Comparison of ENCODE assay signal across 8 cellular contexts in the genomic region with DNA sequence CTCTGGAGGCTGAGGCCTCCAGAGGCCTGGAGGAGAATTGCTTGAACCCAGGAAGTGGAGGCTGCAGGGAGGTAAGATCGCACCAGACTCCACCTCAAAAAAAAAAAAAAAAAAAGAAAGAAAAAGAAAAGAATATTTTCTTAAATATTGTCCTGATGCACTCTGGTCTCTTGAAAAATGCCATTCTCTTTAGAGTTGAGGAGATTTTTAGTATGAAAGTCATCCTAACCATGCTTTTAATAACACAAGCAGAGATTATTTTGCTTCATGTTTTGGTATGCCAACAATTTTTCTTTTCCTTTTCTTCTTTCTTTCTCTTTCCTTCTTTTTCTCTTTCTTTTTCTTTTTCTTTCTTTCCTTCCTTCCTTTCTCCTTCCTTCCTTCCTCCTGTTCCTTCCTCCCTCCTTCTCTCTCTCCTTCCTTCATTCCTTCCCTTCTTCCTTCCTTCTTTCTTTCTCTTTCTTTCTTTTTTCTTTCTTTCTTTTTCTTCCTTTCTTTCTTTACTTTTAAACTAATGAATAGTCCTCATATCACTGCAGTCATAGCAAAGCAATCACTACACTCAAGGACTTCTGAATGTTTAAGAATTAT.
"Had no signal": no experiment of that assay in that cellular context is flagged by ENCODE, and none has a peak within 500 bp of the region (broad histone marks: within the 10 kb centered on the region; RNA-seq: fewer than 3 reads in every experiment).

No MANE protein-coding gene starts in this region.

- H3K4me3 ChIP-seq: GM12878 had no signal

- DNase-seq: GDM1, GF-D8 had no signal

- ATAC-seq: GM12878 had no signal

- FAIRE-seq: G401.6, GM12878, GM12891, GM12892, GM18507, GM19239 had no signal
